8 cellular contexts compared by ENCODE assay signal in genomic region chr13:64529874-64530485, GRCh38.
DNase-seq lines count a peak whose midpoint lies in the region; ATAC-seq and TF ChIP-seq lines count a peak whose summit lies in the region.

No MANE protein-coding gene starts in this region.

- no peak for TF ChIP-seq POLR2A in lower leg skin (IDR thresholded peaks at IDR 0.05)

- no peak overlapping the region for H3K4me2 ChIP-seq in PC-9

- ATAC-seq in GM18868 (IDR thresholded peaks at IDR 0.05; ENCODE audit: unreplicated experiment) (peak; percentile 79), GM19452 (IDR thresholded peaks at IDR 0.05; ENCODE audit: unreplicated experiment) (no peak)

- peak; percentile 71 for TF ChIP-seq CTCF in AG10803 (conservative IDR thresholded peaks at IDR 0.05; ENCODE audit: low read length)
- peak; percentile 70 for TF ChIP-seq CTCF in PC-9 (conservative IDR thresholded peaks at IDR 0.05)
- no peak for TF ChIP-seq CTCF in lower leg skin (IDR thresholded peaks at IDR 0.05)

- POLR2A ChIA-PET in PC-9 (lab: Charles Lee; ENCODE audit: unreplicated experiment), result no interaction called here

- no peaks in the 10 kb centered on the region for H3F3A ChIP-seq in PC-9 (ENCODE audit: insufficient read depth, low read depth)

- H2AFZ ChIP-seq in PC-9, result no peak overlapping the region

- CTCF ChIA-PET in PC-9 (lab: Charles Lee), result interaction anchor here (0.6 kb wide), 1 partner anchor 621 kb away, joined by 3 read pairs; no protein-coding TSS in a partner anchor

- H3K4me3 ChIP-seq in AG10803 (ENCODE audit: low read length), result no peak overlapping the region
- no peak overlapping the region for H3K4me3 ChIP-seq in PC-9
- no peak overlapping the region for H3K4me3 ChIP-seq in lower leg skin (ENCODE audit: low read depth, poor library complexity, severe bottlenecking)

- intact Hi-C loops in PC-9 (cut with micrococcal nuclease; ENCODE audit: unreplicated experiment) (loop anchor here (10.0 kb wide), 1 partner anchor 55 kb away; no protein-coding TSS in a partner anchor), lower leg skin (cut with DNase I; ENCODE audit: low total_unique reads) (no loop called here)

- H3K79me2 ChIP-seq in PC-9 (ENCODE audit: low read depth), result no peaks in the 10 kb centered on the region

- DNase-seq in AG10803 (ENCODE audit: low read depth) (no peak), PC-9 (no peak), iPS DF 19.7 (ENCODE audit: low read depth, low spot score) (peak; percentile 9), lower leg skin (ENCODE audit: low spot score in 2 of 2) (no peak), NCI-H1694 (lab: John Stamatoyannopoulos, UW) (no peak), NCI-H524 treated with DMSO at 0.1 percent for 48 hours (lab: John Stamatoyannopoulos, UW) (no peak)

- no peak overlapping the region for H3K27ac ChIP-seq in PC-9

- BruUV-seq in PC-9 (replicated peaks; lab: Mats Ljungman, UMichigan), result no TSS peak

- 82 to 92% methylated on average over 2 of the region's 2 CpGs for WGBS in lower leg skin, 2 donors

- H3K4me1 ChIP-seq in PC-9 (replicated peaks; ENCODE audit: insufficient read depth), result no peaks in the 10 kb centered on the region

- no peaks in the 10 kb centered on the region for H4K20me1 ChIP-seq in PC-9 (ENCODE audit: insufficient read depth)

- H3K9me3 ChIP-seq in PC-9 (ENCODE audit: insufficient read depth, low read depth), result no peaks in the 10 kb centered on the region

- H3K9me2 ChIP-seq in PC-9 (ENCODE audit: insufficient read depth), result no peaks in the 10 kb centered on the region

- H3K27me3 ChIP-seq in PC-9 (ENCODE audit: insufficient read depth, low read depth), result no peaks in the 10 kb centered on the region

- H3K36me3 ChIP-seq in PC-9 (ENCODE audit: low read depth), result no peaks in the 10 kb centered on the region

Comparison
In these comparisons a context has a peak if more than half of its experiments do, and no peak if none do; other contexts are left out.
1. CTCF ChIP-seq: peak in AG10803 (single experiment) and PC-9 (single experiment); none in lower leg skin (0 of 3).